In genomic region chr16:19884021-19884485, GRCh38 we compare ENCODE assay signal across 8 cellular contexts. TPM values are rescaled to one million over a fixed set of nuclear protein-coding genes. Genes with fewer than 3 reads are reported as not detected.
DNase-seq lines count a peak whose midpoint lies in the region; ATAC-seq and TF ChIP-seq lines count a peak whose summit lies in the region.

No MANE protein-coding gene starts in this region.

- DNase-seq in activated CD4-positive, alpha-beta T cell treated with anti-CD3 and anti-CD28 coated beads, Interleukin-2, amount 10 ng/mL, durations not matched to agents 24 days and 14 days: no peak
- DNase-seq in activated CD4-positive, alpha-beta T cell treated with anti-CD3 and anti-CD28 coated beads, Interleukin-2, amount 50 U/mL, for 4 hours: no peak
- no peak for DNase-seq in astrocyte of the spinal cord (ENCODE audit: low read depth, low spot score)
- DNase-seq in left kidney (ENCODE audit: low read depth, low spot score): peak; percentile 68
- DNase-seq in HCEC 1CT: no peak
- no peak for DNase-seq in activated gamma-delta T cell (lab: John Stamatoyannopoulos, UW)

- peak overlapping the region; percentile 71 for H3K4me3 Mint-ChIP-seq in activated CD4-positive, alpha-beta T cell treated with anti-CD3 and anti-CD28 coated beads, Interleukin-2, amount 10 ng/mL, durations not matched to agents 24 days and 14 days

- no peak overlapping the region for H3K27ac Mint-ChIP-seq in activated CD4-positive, alpha-beta T cell treated with anti-CD3 and anti-CD28 coated beads, Interleukin-2, amount 10 ng/mL, durations not matched to agents 24 days and 14 days

- intact Hi-C loops in activated CD4-positive, alpha-beta T cell treated with anti-CD3 and anti-CD28 coated beads, Interleukin-2, amount 10 ng/mL, durations not matched to agents 24 days and 14 days (cut with micrococcal nuclease): no loop called here

- TF ChIP-seq CTCF in astrocyte of the spinal cord (IDR thresholded peaks at IDR 0.05; ENCODE audit: low read depth, low read length): no peak

- peak overlapping the region; percentile 98 for H3K27ac ChIP-seq in temporal lobe (ENCODE audit: low read depth, low read length)

- in situ Hi-C loops in astrocyte of the spinal cord (cut with HindIII; ENCODE audit: low sequenced_read_pairs): no loop called here

- no peak for ATAC-seq in GM21526 (IDR thresholded peaks at IDR 0.05; ENCODE audit: low FRiP score, unreplicated experiment)

- peaks cover 22% of the 10 kb centered on the region for H3K4me1 Mint-ChIP-seq in activated CD4-positive, alpha-beta T cell treated with anti-CD3 and anti-CD28 coated beads, Interleukin-2, amount 10 ng/mL, durations not matched to agents 24 days and 14 days

- H3K9me3 Mint-ChIP-seq in activated CD4-positive, alpha-beta T cell treated with anti-CD3 and anti-CD28 coated beads, Interleukin-2, amount 10 ng/mL, durations not matched to agents 24 days and 14 days: no peaks in the 10 kb centered on the region

- H3K27me3 Mint-ChIP-seq in activated CD4-positive, alpha-beta T cell treated with anti-CD3 and anti-CD28 coated beads, Interleukin-2, amount 10 ng/mL, durations not matched to agents 24 days and 14 days: peaks cover 40% of the 10 kb centered on the region

- H3K36me3 Mint-ChIP-seq in activated CD4-positive, alpha-beta T cell treated with anti-CD3 and anti-CD28 coated beads, Interleukin-2, amount 10 ng/mL, durations not matched to agents 24 days and 14 days (ENCODE audit: low read depth): no peaks in the 10 kb centered on the region

- H3K4me3 ChIP-seq in astrocyte of the spinal cord (ENCODE audit: low read depth, low read length): peak overlapping the region; percentile 51

RNA-seq across cellular contexts. Expression of gene GPRC5B, which starts 0.6 kb away (rescaled TPM):
- 0.28 TPM in 1 of 2 replicates, not detected in the other for total RNA-seq in activated CD4-positive, alpha-beta T cell treated with anti-CD3 and anti-CD28 coated beads, Interleukin-2, amount 10 ng/mL, durations not matched to agents 24 days and 14 days
- total RNA-seq in temporal lobe: 37.9 TPM

Comparison
In these comparisons a context has a peak if more than half of its experiments do, and no peak if none do; other contexts are left out.
1. RNA of gene GPRC5B, which starts 0.6 kb away (total RNA-seq): 37.9 TPM in temporal lobe (single experiment); 0.28 TPM in activated CD4-positive, alpha-beta T cell treated with anti-CD3 and anti-CD28 coated beads, Interleukin-2, amount 10 ng/mL, durations not matched to agents 24 days and 14 days; every median in the first group is over 10 times any median in the second.